ENCODE assay signal across 19 cellular contexts in the genomic region with DNA sequence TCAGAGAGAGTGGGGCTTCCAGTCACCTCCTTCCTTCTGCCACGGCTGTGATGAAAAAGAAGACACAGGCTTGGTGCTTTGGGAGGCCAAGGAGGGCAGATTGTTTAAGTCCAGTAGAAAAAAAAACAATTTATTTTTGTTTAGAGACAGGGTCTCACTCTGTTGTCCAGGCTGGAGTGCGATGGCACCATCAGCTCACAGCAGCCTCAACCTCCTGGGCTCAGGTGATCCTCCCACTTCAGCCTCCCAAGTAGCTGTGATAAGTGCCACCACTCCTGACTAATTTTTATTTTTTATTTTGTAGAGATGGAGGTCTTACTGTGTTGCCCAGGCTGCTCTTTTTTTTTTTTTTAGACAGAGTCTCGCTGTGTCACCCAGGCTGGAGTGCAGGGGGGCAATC. TPM values are rescaled to one million over a fixed set of nuclear protein-coding genes. Genes with fewer than 3 reads are reported as not detected.
"Had no signal": no experiment of that assay in that cellular context is flagged by ENCODE, and none has a peak within 500 bp of the region (broad histone marks: within the 10 kb centered on the region; RNA-seq: fewer than 3 reads in every experiment).

No MANE protein-coding gene starts in this region.

- H3K27me3 Mint-ChIP-seq: activated naive CD8-positive, alpha-beta T cell; stimulated activated memory B cell treated with anti-CD40 and anti-IgM and Interleukin-4, amounts not matched to agents 10 μg/mL and 1 μg/mL and 100 μg/mL, for 72 hours had no signal

- H3K9me3 Mint-ChIP-seq: neural progenitor cell; stimulated activated memory B cell treated with anti-CD40 and anti-IgM and Interleukin-4, amounts not matched to agents 10 μg/mL and 1 μg/mL and 100 μg/mL, for 72 hours had no signal

- H3K9ac ChIP-seq: neural progenitor cell had no signal

- H2AFZ ChIP-seq: neural progenitor cell had no signal

- H3K27ac ChIP-seq: neural progenitor cell, ovary, thoracic aorta, upper lobe of left lung, VCaP had no signal

- DNase-seq: activated CD4-positive, alpha-beta T cell treated with anti-CD3 and anti-CD28 coated beads for 1 hour; activated CD4-positive, alpha-beta T cell treated with anti-CD3 and anti-CD28 coated beads, Interleukin-2, amount 50 U/mL, for 48 hours; activated T-cell treated with anti-CD3 and anti-CD28 coated beads for 4 hours; effector memory CD4-positive, alpha-beta T cell; foreskin fibroblast; ovary; stimulated activated CD4-positive, alpha-beta T cell treated with anti-CD3 and anti-CD28 coated beads, Interleukin-4, amount 100 ng/mL, for 24 hours; upper lobe of left lung had no signal

- H3K36me3 ChIP-seq: neural progenitor cell, ovary, thoracic aorta, upper lobe of left lung had no signal

- H3K27ac Mint-ChIP-seq: activated naive CD8-positive, alpha-beta T cell; neural progenitor cell; stimulated activated memory B cell treated with anti-CD40 and anti-IgM and Interleukin-4, amounts not matched to agents 10 μg/mL and 1 μg/mL and 100 μg/mL, for 72 hours had no signal

- ATAC-seq: sciatic nerve; stimulated activated memory B cell treated with anti-CD40 and anti-IgM and Interleukin-4, amounts not matched to agents 10 μg/mL and 1 μg/mL and 100 μg/mL, for 72 hours had no signal

- H3K9me3 ChIP-seq: ovary, thoracic aorta, upper lobe of left lung had no signal

- H3K27me3 ChIP-seq: neural progenitor cell, ovary, upper lobe of left lung had no signal

- H3K4me3 ChIP-seq: lung, neural progenitor cell, ovary, thoracic aorta, upper lobe of left lung had no signal

- H3K4me2 ChIP-seq: neural progenitor cell had no signal

RNA-seq across cellular contexts. Expression of gene SNAI3, which starts 20.7 kb away (rescaled TPM):
- total RNA-seq: dermis blood vessel endothelial cell had no signal

RNA-seq across cellular contexts. Expression of gene IL17C, which starts 27.2 kb away (rescaled TPM):
- total RNA-seq: cardiac septum; dermis blood vessel endothelial cell; glomerular endothelial cell; lung; ovary; sciatic nerve; T-helper 1 cell treated with Interleukin-12 subunit alpha and Interleukin-12 subunit beta and Interleukin-4 antibody, amounts not matched to agents 30 ng/mL and 1 ng/mL, for 36 hours had no signal
- polyA plus RNA-seq: ovary had no signal
